ENCODE assay signal across 25 cellular contexts in the genomic region with DNA sequence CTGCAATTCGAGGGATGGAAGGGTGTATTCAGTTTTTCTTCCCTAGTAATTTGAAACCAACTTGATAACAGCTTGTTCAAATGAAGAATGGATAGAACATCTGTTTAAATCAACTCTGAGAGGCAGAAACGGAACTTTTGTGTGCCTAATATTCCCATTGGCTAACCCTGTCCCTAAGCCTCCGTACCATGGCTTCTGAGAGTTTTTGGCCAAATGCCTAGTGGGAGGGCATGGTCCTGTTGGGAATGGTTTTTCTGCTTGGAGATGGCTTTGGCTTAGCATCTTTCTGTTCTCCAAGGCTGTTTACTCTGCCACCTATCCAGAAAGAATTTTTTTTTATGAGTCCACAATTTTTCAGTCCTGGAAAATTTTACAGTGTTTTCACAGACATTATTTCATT.
A peak's percentile ranks its signal among the peaks of the same experiment; 100 is the strongest.
DNase-seq lines count a peak whose midpoint lies in the region; ATAC-seq and TF ChIP-seq lines count a peak whose summit lies in the region.
"Had no signal": no experiment of that assay in that cellular context is flagged by ENCODE, and none has a peak within 500 bp of the region (broad histone marks: within the 10 kb centered on the region; RNA-seq: fewer than 3 reads in every experiment).

No MANE protein-coding gene starts in this region.

- H3K36me3 Mint-ChIP-seq in Caco-2 (ENCODE audit: insufficient read depth, unreplicated experiment), result no peaks in the 10 kb centered on the region

- peak overlapping the region; percentile 75 for H2BK5ac ChIP-seq in mesenchymal stem cell (ENCODE audit: low read depth, low read length, poor library complexity, severe bottlenecking)

- DNase-seq in HCT116 (ENCODE audit: low read depth, low spot score) (no peak), RWPE2 (ENCODE audit: low spot score) (no peak), mesenchymal stem cell (no peak), NCI-H1436 treated with DMSO at 0.1 percent for 48 hours (lab: John Stamatoyannopoulos, UW) (no peak), DMS153 treated with DMSO at 0.1 percent for 48 hours (lab: John Stamatoyannopoulos, UW; ENCODE audit: unreplicated experiment) (no peak), Caco-2 (no peak)
- DNase-seq: activated CD4-positive, alpha-beta T cell treated with anti-CD3 and anti-CD28 coated beads for 4 hours; activated naive CD4-positive, alpha-beta T cell treated with anti-CD3 and anti-CD28 coated beads for 36 hours; activated T-cell treated with anti-CD3 and anti-CD28 coated beads, Interleukin-2, amount 50 U/mL, for 72 hours; amygdala; C1 segment of cervical spinal cord; Karpas-422; NCI-H2081; NCI-H510A; nephron progenitor cell; right cardiac atrium; stimulated activated CD4-positive, alpha-beta T cell treated with anti-CD3 and anti-CD28 coated beads, Interleukin-4, amount 100 ng/mL, for 4 hours; stimulated activated naive CD4-positive, alpha-beta T cell; T-helper 17 cell; testis; uterus had no signal

- no peak overlapping the region for H3K4ac ChIP-seq in mesenchymal stem cell (ENCODE audit: low read depth in 1 of 2, low read length in 2 of 2)

- peak overlapping the region in 1 of 2 experiments; percentile 56 for H3K18ac ChIP-seq in mesenchymal stem cell (ENCODE audit: low read depth in 1 of 2, low read length in 2 of 2)

- H2AFZ ChIP-seq in ACC112 (ENCODE audit: low read length, unreplicated experiment) (peak overlapping the region; percentile 30), HCT116 (ENCODE audit: low read depth, low read length, poor library complexity, severe bottlenecking) (peak overlapping the region; percentile 50), mesenchymal stem cell (ENCODE audit: low read depth, low read length) (no peak overlapping the region)
- H2AFZ ChIP-seq: parathyroid adenoma had no signal

- no peak overlapping the region for H2BK120ac ChIP-seq in mesenchymal stem cell (ENCODE audit: low read depth, low read length)

- H3K36me3 ChIP-seq in ACC112 (ENCODE audit: insufficient read depth, low read length) (no peaks in the 10 kb centered on the region), HCT116 (ENCODE audit: control insufficient read depth in 1 of 2, insufficient read depth in 2 of 2, low read length in 2 of 2) (no peaks in the 10 kb centered on the region), RWPE2 (ENCODE audit: low read depth) (no peaks in the 10 kb centered on the region), mesenchymal stem cell (ENCODE audit: control insufficient read depth in 1 of 2, insufficient read depth in 2 of 2, low read depth in 1 of 2, low read length in 2 of 2) (no peaks in the 10 kb centered on the region), Caco-2 (ENCODE audit: control insufficient read depth, insufficient read depth, low read length) (no peaks in the 10 kb centered on the region)
- H3K36me3 ChIP-seq: cardiac muscle cell, uterus had no signal

- H3K9ac ChIP-seq in HCT116 (ENCODE audit: low read length) (no peak overlapping the region), mesenchymal stem cell (ENCODE audit: low read length) (peak overlapping the region; percentile 19)
- H3K9ac ChIP-seq: parathyroid adenoma had no signal

- H3K27me3 ChIP-seq in ACC112 (ENCODE audit: insufficient read depth, low read length) (no peaks in the 10 kb centered on the region), HCT116 (ENCODE audit: insufficient read depth, low read length) (no peaks in the 10 kb centered on the region), RWPE2 (ENCODE audit: insufficient read depth, poor library complexity, severe bottlenecking) (no peaks in the 10 kb centered on the region), mesenchymal stem cell (ENCODE audit: control insufficient read depth in 1 of 2, insufficient read depth in 1 of 2, low read length in 2 of 2) (no peaks in the 10 kb centered on the region), Caco-2 (replicated peaks; ENCODE audit: control insufficient read depth, insufficient read depth, low read length) (no peaks in the 10 kb centered on the region)
- H3K27me3 ChIP-seq: testis, uterus had no signal

- WGBS in mesenchymal stem cell, result 85% methylated on average over 2 of the region's 3 CpGs

- H2BK12ac ChIP-seq in mesenchymal stem cell (ENCODE audit: low read length in 2 of 2), result no peak overlapping the region

- H3K27ac ChIP-seq in ACC112 (ENCODE audit: low read depth, low read length), result peak overlapping the region; percentile 93
- H3K27ac ChIP-seq in HCT116 (ENCODE audit: low read depth, low read length), result no peak overlapping the region; the same call in 1 of the 2 replicates
- peak overlapping the region; percentile 92 for H3K27ac ChIP-seq in RWPE2 (ENCODE audit: poor library complexity, severe bottlenecking)
- H3K27ac ChIP-seq in mesenchymal stem cell (ENCODE audit: low read length, poor library complexity, severe bottlenecking), result peak overlapping the region; percentile 85
- H3K27ac ChIP-seq: cardiac muscle cell, parathyroid adenoma, testis, uterus had no signal

- peak overlapping the region; percentile 69 for H3K4me2 ChIP-seq in HCT116 (ENCODE audit: low read length)
- no peak overlapping the region for H3K4me2 ChIP-seq in mesenchymal stem cell (ENCODE audit: low read length, poor library complexity, severe bottlenecking)

- CTCF ChIA-PET in HCT116 (lab: Charles Lee) (no interaction called here), Caco-2 (lab: Charles Lee) (interaction anchor here (0.6 kb wide), 1 partner anchor 837 kb away, joined by 4 read pairs; no protein-coding TSS in a partner anchor)

- peaks cover 9% of the 10 kb centered on the region for H3K4me1 Mint-ChIP-seq in Caco-2 (ENCODE audit: low read depth, unreplicated experiment)

- peaks cover 33% of the 10 kb centered on the region for H3K4me1 ChIP-seq in ACC112 (ENCODE audit: control insufficient read depth, insufficient read depth, low read length, unreplicated experiment)
- peaks cover 8 to 36% of the 10 kb centered on the region in 2 experiments for H3K4me1 ChIP-seq in HCT116 (ENCODE audit: control insufficient read depth in 1 of 2, insufficient read depth in 2 of 2, low read length in 2 of 2)
- H3K4me1 ChIP-seq in RWPE2 (ENCODE audit: insufficient read depth, poor library complexity, severe bottlenecking), result peaks cover 35% of the 10 kb centered on the region
- peaks cover 10% of the 10 kb centered on the region for H3K4me1 ChIP-seq in mesenchymal stem cell (ENCODE audit: control insufficient read depth, insufficient read depth, low read depth, low read length)
- no peaks in the 10 kb centered on the region for H3K4me1 ChIP-seq in Caco-2
- H3K4me1 ChIP-seq: parathyroid adenoma, testis, uterus had no signal

- H2AK5ac ChIP-seq in mesenchymal stem cell (ENCODE audit: low read length, severe bottlenecking), result peak overlapping the region; percentile 98

- POLR2A ChIA-PET in HCT116 (lab: Charles Lee), result no interaction called here
- POLR2A ChIA-PET in Caco-2 (lab: Charles Lee), result no interaction called here

- H3K14ac ChIP-seq in mesenchymal stem cell (ENCODE audit: low read length in 2 of 2), result no peak overlapping the region

- H3K9me3 ChIP-seq in HCT116 (ENCODE audit: control insufficient read depth in 1 of 2, insufficient read depth in 1 of 2, low read depth in 1 of 2, low read length in 2 of 2) (no peaks in the 10 kb centered on the region), RWPE2 (ENCODE audit: severe bottlenecking) (no peaks in the 10 kb centered on the region), mesenchymal stem cell (ENCODE audit: control insufficient read depth, low read length) (no peaks in the 10 kb centered on the region), Caco-2 (no peaks in the 10 kb centered on the region)
- H3K9me3 ChIP-seq: testis, uterus had no signal

- H3K4me3 ChIP-seq in ACC112 (ENCODE audit: low read depth, low read length) (peak overlapping the region; percentile 67), HCT116 (replicated peaks in 1 of 2; ENCODE audit: low read depth in 1 of 2, low read length in 2 of 2) (peak overlapping the region in 1 of 2 experiments; percentile 36; a peak in 2 of 4 replicates), RWPE2 (ENCODE audit: severe bottlenecking) (no peak overlapping the region), mesenchymal stem cell (ENCODE audit: insufficient read depth in 1 of 2, low read depth in 1 of 2, low read length in 2 of 2) (peak overlapping the region in 1 of 2 experiments; percentile 25), Caco-2 (ENCODE audit: low read depth, low read length) (no peak overlapping the region)
- H3K4me3 ChIP-seq: cardiac muscle cell, testis, uterus had no signal

- no peak overlapping the region for H4K8ac ChIP-seq in mesenchymal stem cell (ENCODE audit: low read length)

- ATAC-seq in HCT116, result peak; percentile 46
- ATAC-seq in RWPE2 (ENCODE audit: low read depth), result no peak
- ATAC-seq in GM21723 (IDR thresholded peaks at IDR 0.05; ENCODE audit: unreplicated experiment), result no peak
- ATAC-seq: activated T-cell treated with anti-CD3 and anti-CD28 coated beads, Interleukin-2, amount 50 U/mL, for 72 hours; T-helper 17 cell had no signal

- no peak overlapping the region for H4K91ac ChIP-seq in mesenchymal stem cell (ENCODE audit: low read length)

- H3K27me3 Mint-ChIP-seq in Caco-2 (ENCODE audit: insufficient read depth, unreplicated experiment), result no peaks in the 10 kb centered on the region

- intact Hi-C loops in HCT116 (cut with micrococcal nuclease) (no loop called here), Caco-2 (cut with micrococcal nuclease; ENCODE audit: unreplicated experiment) (loop anchor here (10.0 kb wide), 1 partner anchor 730 kb away; no protein-coding TSS in a partner anchor)

- no peak overlapping the region for H3K4me3 Mint-ChIP-seq in Caco-2 (ENCODE audit: unreplicated experiment)
- H3K4me3 Mint-ChIP-seq: activated naive CD4-positive, alpha-beta T cell treated with anti-CD3 and anti-CD28 coated beads for 36 hours; activated T-cell treated with anti-CD3 and anti-CD28 coated beads, Interleukin-2, amount 50 U/mL, for 72 hours; nephron progenitor cell; T-helper 17 cell had no signal

- no peaks in the 10 kb centered on the region for H3K79me2 ChIP-seq in ACC112 (ENCODE audit: control insufficient read depth, insufficient read depth, low read length, unreplicated experiment)
- no peaks in the 10 kb centered on the region for H3K79me2 ChIP-seq in HCT116 (ENCODE audit: insufficient read depth, low read length)
- H3K79me2 ChIP-seq: parathyroid adenoma had no signal

- TF ChIP-seq CTCF in HCT116 (IDR thresholded peaks at IDR 0.05 in 2 of 3, conservative IDR thresholded peaks at IDR 0.05 in 1 of 3; ENCODE audit: borderline replicate concordance in 1 of 3, insufficient read depth in 1 of 3, low read depth in 2 of 3, low read length in 2 of 3), result no peak
- TF ChIP-seq CTCF in RWPE2 (IDR thresholded peaks at IDR 0.05; ENCODE audit: poor library complexity, severe bottlenecking), result no peak
- TF ChIP-seq CTCF in Caco-2 (IDR thresholded peaks at IDR 0.05; ENCODE audit: insufficient read depth in 1 of 2, low read depth in 1 of 2, low read length in 1 of 2, severe bottlenecking in 1 of 2, unreplicated experiment in 1 of 2), result no peak

- H3K23ac ChIP-seq in mesenchymal stem cell (ENCODE audit: low read length in 2 of 2), result no peak overlapping the region

- no peak overlapping the region for H3K27ac Mint-ChIP-seq in Caco-2 (ENCODE audit: unreplicated experiment)
- H3K27ac Mint-ChIP-seq: activated naive CD4-positive, alpha-beta T cell treated with anti-CD3 and anti-CD28 coated beads for 36 hours; activated T-cell treated with anti-CD3 and anti-CD28 coated beads, Interleukin-2, amount 50 U/mL, for 72 hours; nephron progenitor cell; T-helper 17 cell had no signal

- no peak for TF ChIP-seq RAD21 in HCT116 (IDR thresholded peaks at IDR 0.05; ENCODE audit: low read depth)

- H2BK15ac ChIP-seq in mesenchymal stem cell (ENCODE audit: low read depth, poor library complexity, severe bottlenecking), result no peak overlapping the region

- no peaks in the 10 kb centered on the region for H3K9me3 Mint-ChIP-seq in Caco-2 (ENCODE audit: unreplicated experiment)
- H3K9me3 Mint-ChIP-seq: activated naive CD4-positive, alpha-beta T cell treated with anti-CD3 and anti-CD28 coated beads for 36 hours; activated T-cell treated with anti-CD3 and anti-CD28 coated beads, Interleukin-2, amount 50 U/mL, for 72 hours; nephron progenitor cell had no signal

- H4K20me1 ChIP-seq in HCT116 (ENCODE audit: insufficient read depth), result no peaks in the 10 kb centered on the region

- no peaks in the 10 kb centered on the region for H3K79me1 ChIP-seq in mesenchymal stem cell (replicated peaks; ENCODE audit: low read length, poor library complexity, severe bottlenecking)

- BruUV-seq in HCT116 (replicated peaks; lab: Mats Ljungman, UMichigan) (no TSS peak), Caco-2 (replicated peaks; lab: Mats Ljungman, UMichigan) (no TSS peak)

- TF ChIP-seq POLR2A in HCT116 (IDR thresholded peaks at IDR 0.05; ENCODE audit: borderline replicate concordance, extremely low read depth, insufficient read depth, insufficient read length), result no peak

- RAD21 ChIA-PET in HCT116 (lab: Charles Lee; ENCODE audit: low non-redundant PET in 1 of 2, low total read pairs in 2 of 2, uncharacterized antibody in 2 of 2, unreplicated experiment in 2 of 2), result no interaction called here

- H3K9me2 ChIP-seq in HCT116 (ENCODE audit: insufficient read depth), result no peaks in the 10 kb centered on the region
